Comparison of ENCODE assay signal across 8 cellular contexts in the genomic region with DNA sequence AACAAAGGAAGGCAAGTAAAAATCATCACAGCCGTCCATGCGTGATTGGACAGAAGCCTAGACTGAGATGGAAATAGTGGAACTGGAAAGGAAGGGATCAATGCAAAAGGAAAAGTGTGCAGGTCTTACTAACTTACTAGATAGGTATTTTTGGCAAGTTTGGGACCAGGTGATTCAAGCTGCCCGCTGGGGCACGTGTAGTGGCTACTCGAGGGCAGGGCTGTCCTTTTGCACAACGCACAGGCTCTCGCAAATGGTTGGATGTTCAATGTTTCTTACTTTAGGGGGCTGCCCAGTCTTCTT. TPM values are rescaled to one million over a fixed set of nuclear protein-coding genes. Genes with fewer than 3 reads are reported as not detected.
A peak's percentile ranks its signal among the peaks of the same experiment; 100 is the strongest.
DNase-seq lines count a peak whose midpoint lies in the region; ATAC-seq, FAIRE-seq and TF ChIP-seq lines count a peak whose summit lies in the region.

No MANE protein-coding gene starts in this region.

- H3K27ac Mint-ChIP-seq in activated naive CD8-positive, alpha-beta T cell treated with anti-CD3 and anti-CD28 coated beads, Interleukin-2, amount 50 U/mL, for 24 hours, result peak overlapping the region; percentile 73

- H3K4me2 ChIP-seq in HepG2 (ENCODE audit: low read depth, low read length), result peak overlapping the region; percentile 85

- TF ChIP-seq POLR2A in HepG2 (IDR thresholded peaks at IDR 0.05; ENCODE audit: insufficient read depth in 1 of 2, low read depth in 2 of 2, low read length in 2 of 2), result no peak

- in situ Hi-C loops in HepG2 (cut with HindIII; ENCODE audit: extremely low pct_ligation_motif_present, low pct_unique_long_range_greater_than_20kb), result no loop called here

- H3K9ac ChIP-seq in HepG2 (ENCODE audit: insufficient read depth, low read depth, low read length), result peak overlapping the region; percentile 50; the same call in 1 of the 2 replicates

- H3K4me3 Mint-ChIP-seq in activated T-cell treated with anti-CD3 and anti-CD28 coated beads, Interleukin-2, amount 50 U/mL, for 4 hours, result peak overlapping the region; percentile 77
- H3K4me3 Mint-ChIP-seq in activated naive CD8-positive, alpha-beta T cell treated with anti-CD3 and anti-CD28 coated beads, Interleukin-2, amount 50 U/mL, for 24 hours, result peak overlapping the region; percentile 97

- WGBS in HepG2 (ENCODE audit: low lambda C conversion rate), result 96% methylated on average over 3 of the region's 7 CpGs
- 94% methylated on average over 7 of the region's 7 CpGs for WGBS in thymus

- intact Hi-C loops in HepG2 (cut with micrococcal nuclease; ENCODE audit: unreplicated experiment) (loop anchor here (1.0 kb wide), 1 partner anchor 74 kb away; no protein-coding TSS in a partner anchor), mucosa of descending colon (cut with DNase I, micrococcal nuclease) (no loop called here)

- CTCF ChIA-PET in HepG2 (lab: Yijun Ruan, JAX; ENCODE audit: low intra/inter-chr PET ratio, low total read pairs), result interaction anchor here (1.3 kb wide), 1 partner anchor 74 kb away, joined by 6 read pairs; no protein-coding TSS in a partner anchor

- H3K36me3 Mint-ChIP-seq in activated T-cell treated with anti-CD3 and anti-CD28 coated beads, Interleukin-2, amount 50 U/mL, for 4 hours (ENCODE audit: insufficient read depth), result peaks cover 8% of the 10 kb centered on the region
- H3K36me3 Mint-ChIP-seq in activated naive CD8-positive, alpha-beta T cell treated with anti-CD3 and anti-CD28 coated beads, Interleukin-2, amount 50 U/mL, for 24 hours (ENCODE audit: low read depth), result peaks cover 14% of the 10 kb centered on the region

- POLR2A ChIA-PET in HepG2 (lab: Yijun Ruan, JAX), result no interaction called here

- peaks cover 9% of the 10 kb centered on the region for H3K27me3 Mint-ChIP-seq in activated T-cell treated with anti-CD3 and anti-CD28 coated beads, Interleukin-2, amount 50 U/mL, for 4 hours (ENCODE audit: low read depth)
- no peaks in the 10 kb centered on the region for H3K27me3 Mint-ChIP-seq in activated naive CD8-positive, alpha-beta T cell treated with anti-CD3 and anti-CD28 coated beads, Interleukin-2, amount 50 U/mL, for 24 hours

- no peaks in the 10 kb centered on the region for H3K36me3 ChIP-seq in HepG2 (replicated peaks in 1 of 2; ENCODE audit: control insufficient read depth in 1 of 2, insufficient read depth in 2 of 2, low read length in 2 of 2)
- no peaks in the 10 kb centered on the region for H3K36me3 ChIP-seq in thymus (ENCODE audit: control insufficient read depth, insufficient read depth)
- no peaks in the 10 kb centered on the region for H3K36me3 ChIP-seq in mucosa of descending colon (ENCODE audit: low read depth)

- H3K9me3 ChIP-seq in HepG2 (ENCODE audit: low read length), result no peaks in the 10 kb centered on the region
- no peaks in the 10 kb centered on the region for H3K9me3 ChIP-seq in thymus (ENCODE audit: control insufficient read depth)
- H3K9me3 ChIP-seq in mucosa of descending colon, result no peaks in the 10 kb centered on the region

- no peaks in the 10 kb centered on the region for H3K9me3 Mint-ChIP-seq in activated T-cell treated with anti-CD3 and anti-CD28 coated beads, Interleukin-2, amount 50 U/mL, for 4 hours
- H3K9me3 Mint-ChIP-seq in activated naive CD8-positive, alpha-beta T cell treated with anti-CD3 and anti-CD28 coated beads, Interleukin-2, amount 50 U/mL, for 24 hours, result no peaks in the 10 kb centered on the region

- H3K79me2 ChIP-seq in HepG2 (ENCODE audit: insufficient read depth, low read length), result no peaks in the 10 kb centered on the region

- H2AFZ ChIP-seq in HepG2 (ENCODE audit: low read length), result peak overlapping the region; percentile 85

- FAIRE-seq in HepG2 (lab: Jason Lieb, UNC), result no peak

- H3K27me3 ChIP-seq in HepG2 (ENCODE audit: control insufficient read depth in 1 of 2, insufficient read depth in 2 of 2, low read length in 2 of 2) (no peaks in the 10 kb centered on the region), thymus (ENCODE audit: control insufficient read depth, insufficient read depth) (no peaks in the 10 kb centered on the region)

- H3K27ac ChIP-seq in HepG2 (ENCODE audit: extremely low read length, insufficient read depth, low read length) (peak overlapping the region; percentile 15), thymus (ENCODE audit: low read depth) (peak overlapping the region; percentile 64)

- H3K4me1 ChIP-seq in HepG2 (ENCODE audit: insufficient read depth, low read length) (peaks cover 15% of the 10 kb centered on the region; the same call in 1 of the 2 replicates), thymus (ENCODE audit: control insufficient read depth, insufficient read depth, low read length) (peaks cover 3% of the 10 kb centered on the region), mucosa of descending colon (ENCODE audit: low read depth) (peaks cover 3% of the 10 kb centered on the region)

- no peaks in the 10 kb centered on the region for H4K20me1 ChIP-seq in HepG2 (ENCODE audit: insufficient read depth, low read length)

- TF ChIP-seq EP300 in HepG2 (IDR thresholded peaks at IDR 0.05; ENCODE audit: low read depth in 2 of 2, low read length in 2 of 2), result no peak
- TF ChIP-seq EP300 in HepG2 (CRISPR knock-in tag; IDR thresholded peaks at IDR 0.05; ENCODE audit: borderline replicate concordance), result no peak

- H3K4me3 ChIP-seq in HepG2 (replicated peaks in 1 of 3; ENCODE audit: insufficient read depth in 1 of 3, low read depth in 2 of 3, low read length in 3 of 3), result peak overlapping the region; percentile 48 to 91 (median 57)
- peak overlapping the region; percentile 76 for H3K4me3 ChIP-seq in thymus (ENCODE audit: low read length)
- H3K4me3 ChIP-seq in mucosa of descending colon, result no peak overlapping the region

- TF ChIP-seq RAD21 in HepG2 (CRISPR knock-in tag; IDR thresholded peaks at IDR 0.05), result no peak

- TF ChIP-seq CTCF in HepG2 (CRISPR knock-in tag; IDR thresholded peaks at IDR 0.05) (no peak), mucosa of descending colon (IDR thresholded peaks at IDR 0.05) (no peak)

- no TSS peak for BruUV-seq in HepG2 (replicated peaks; lab: Mats Ljungman, UMichigan)

- no peak for DNase-seq in activated T-cell treated with anti-CD3 and anti-CD28 coated beads, Interleukin-2, amount 50 U/mL, for 4 hours
- DNase-seq in activated T-cell treated with anti-CD3 and anti-CD28 coated beads for 4 hours (no peak), HepG2 (ENCODE audit: low spot score) (no peak), mucosa of descending colon (no peak), COLO829 (ENCODE audit: low spot score) (no peak), LoVo (ENCODE audit: low spot score) (no peak)
- no peak for DNase-seq in activated naive CD8-positive, alpha-beta T cell treated with anti-CD3 and anti-CD28 coated beads, Interleukin-2, amount 50 U/mL, for 24 hours

- ATAC-seq in activated T-cell treated with anti-CD3 and anti-CD28 coated beads, Interleukin-2, amount 50 U/mL, for 4 hours, result no peak
- no peak for ATAC-seq in activated naive CD8-positive, alpha-beta T cell treated with anti-CD3 and anti-CD28 coated beads, Interleukin-2, amount 50 U/mL, for 24 hours
- ATAC-seq in HepG2 (no peak), mucosa of descending colon (no peak)

- peaks cover 25% of the 10 kb centered on the region for H3K4me1 Mint-ChIP-seq in activated T-cell treated with anti-CD3 and anti-CD28 coated beads, Interleukin-2, amount 50 U/mL, for 4 hours (ENCODE audit: low read depth)
- peaks cover 24% of the 10 kb centered on the region for H3K4me1 Mint-ChIP-seq in activated naive CD8-positive, alpha-beta T cell treated with anti-CD3 and anti-CD28 coated beads, Interleukin-2, amount 50 U/mL, for 24 hours

RNA-seq across cellular contexts. Expression of gene ALG6, which starts 0.6 kb away (rescaled TPM):
- total RNA-seq in activated T-cell treated with anti-CD3 and anti-CD28 coated beads, Interleukin-2, amount 50 U/mL, for 4 hours, result 10 to 100 TPM; 13.8 to 16.6 (median 15.3) TPM
- total RNA-seq in HepG2 (2016; rRNA removed; fragmentation: Illumina TruSeq; extraction: Trizol) (4.5 and 8.1 TPM in 2 replicates), mucosa of descending colon (10 to 100 TPM in 2 of 3 donors, 1 to 10 TPM in 1; 9.2 to 14.5 (median 13.7) TPM)
- total RNA-seq in HepG2 (2016; cell fraction: cytosol; rRNA removed; fragmentation: Illumina TruSeq; extraction: Trizol; ENCODE audit: low read depth), result 1.4 and 2.8 TPM in 2 replicates
- 4.9 and 8.6 TPM in 2 replicates for total RNA-seq in HepG2 (2016; cell fraction: insoluble cytoplasmic fraction; rRNA removed; fragmentation: Illumina TruSeq; extraction: Trizol)
- 3.1 and 3.9 TPM in 2 replicates for total RNA-seq in HepG2 (2016; cell fraction: membrane; rRNA removed; fragmentation: Illumina TruSeq; extraction: Trizol)
- 14.7 and 17.1 TPM in 2 replicates for total RNA-seq in HepG2 (2016; cell fraction: nucleus; rRNA removed; fragmentation: Illumina TruSeq; extraction: Trizol)
- polyA plus RNA-seq in HepG2 (2011; rRNA removed) (4.4 and 6.8 TPM in 2 replicates), thymus (52.2 TPM)
- 2.0 and 3.2 TPM in 2 replicates for polyA plus RNA-seq in HepG2 (2011; cell fraction: cytosol; rRNA removed)
- 3.6 and 4.7 TPM in 2 replicates for polyA plus RNA-seq in HepG2 (2011; cell fraction: nucleus; rRNA removed)
- polyA plus RNA-seq in HepG2 (2012), result 5.5 and 6.3 TPM in 2 replicates
- polyA plus RNA-seq in HepG2 (2016; cell fraction: cytosol; fragmentation: Illumina TruSeq; extraction: Trizol; ENCODE audit: low read depth), result 1.6 and 1.7 TPM in 2 replicates
- 4.7 and 5.3 TPM in 2 replicates for polyA plus RNA-seq in HepG2 (2016; cell fraction: insoluble cytoplasmic fraction; fragmentation: Illumina TruSeq; extraction: Trizol; ENCODE audit: low read depth)
- polyA plus RNA-seq in HepG2 (2016; cell fraction: membrane; fragmentation: Illumina TruSeq; extraction: Trizol; ENCODE audit: low read depth), result 2.3 and 2.7 TPM in 2 replicates
- 19.6 and 21.1 TPM in 2 replicates for polyA plus RNA-seq in HepG2 (2016; cell fraction: nucleus; fragmentation: Illumina TruSeq; extraction: Trizol; ENCODE audit: insufficient read depth, low read depth)
- polyA minus RNA-seq in HepG2 (2011; rRNA and poly(A)+ RNA removed; ENCODE audit: low replicate concordance), result 3.0 and 7.1 TPM in 2 replicates
- 3.1 and 3.4 TPM in 2 replicates for polyA minus RNA-seq in HepG2 (2011; cell fraction: cytosol; rRNA and poly(A)+ RNA removed)
- 12.0 and 16.0 TPM in 2 replicates for polyA minus RNA-seq in HepG2 (2011; cell fraction: nucleus; rRNA and poly(A)+ RNA removed)

RNA-seq across cellular contexts. Expression of gene FOXD3, which starts 44.5 kb away (rescaled TPM):
- total RNA-seq in activated T-cell treated with anti-CD3 and anti-CD28 coated beads, Interleukin-2, amount 50 U/mL, for 4 hours, result not detected
- not detected in 2 replicates for total RNA-seq in HepG2 (2016; rRNA removed; fragmentation: Illumina TruSeq; extraction: Trizol)
- total RNA-seq in HepG2 (2016; cell fraction: cytosol; rRNA removed; fragmentation: Illumina TruSeq; extraction: Trizol; ENCODE audit: low read depth), result not detected in 2 replicates
- total RNA-seq in HepG2 (2016; cell fraction: insoluble cytoplasmic fraction; rRNA removed; fragmentation: Illumina TruSeq; extraction: Trizol), result not detected in 2 replicates
- not detected in 2 replicates for total RNA-seq in HepG2 (2016; cell fraction: membrane; rRNA removed; fragmentation: Illumina TruSeq; extraction: Trizol)
- total RNA-seq in HepG2 (2016; cell fraction: nucleus; rRNA removed; fragmentation: Illumina TruSeq; extraction: Trizol), result not detected in 2 replicates
- not detected in 2 replicates for polyA plus RNA-seq in HepG2 (2011; rRNA removed)
- not detected in 2 replicates for polyA plus RNA-seq in HepG2 (2011; cell fraction: cytosol; rRNA removed)
- polyA plus RNA-seq in HepG2 (2011; cell fraction: nucleus; rRNA removed), result not detected in 2 replicates
- not detected in 2 replicates for polyA plus RNA-seq in HepG2 (2012)
- not detected in 2 replicates for polyA plus RNA-seq in HepG2 (2016; cell fraction: cytosol; fragmentation: Illumina TruSeq; extraction: Trizol; ENCODE audit: low read depth)
- not detected in 2 replicates for polyA plus RNA-seq in HepG2 (2016; cell fraction: insoluble cytoplasmic fraction; fragmentation: Illumina TruSeq; extraction: Trizol; ENCODE audit: low read depth)
- not detected in 2 replicates for polyA plus RNA-seq in HepG2 (2016; cell fraction: membrane; fragmentation: Illumina TruSeq; extraction: Trizol; ENCODE audit: low read depth)
- not detected in 2 replicates for polyA plus RNA-seq in HepG2 (2016; cell fraction: nucleus; fragmentation: Illumina TruSeq; extraction: Trizol; ENCODE audit: insufficient read depth, low read depth)
- polyA minus RNA-seq in HepG2 (2011; rRNA and poly(A)+ RNA removed; ENCODE audit: low replicate concordance), result not detected in 2 replicates
- polyA minus RNA-seq in HepG2 (2011; cell fraction: cytosol; rRNA and poly(A)+ RNA removed), result not detected in 2 replicates
- polyA minus RNA-seq in HepG2 (2011; cell fraction: nucleus; rRNA and poly(A)+ RNA removed), result not detected in 2 replicates
- 0.11 TPM for polyA plus RNA-seq in thymus
- total RNA-seq in mucosa of descending colon, result 1 to 10 TPM in 1 of 3 donors, under 1 TPM in 2; 0.14 to 5.0 (median 0.55) TPM
